Comparison of ENCODE assay signal across 8 cellular contexts in the genomic region with DNA sequence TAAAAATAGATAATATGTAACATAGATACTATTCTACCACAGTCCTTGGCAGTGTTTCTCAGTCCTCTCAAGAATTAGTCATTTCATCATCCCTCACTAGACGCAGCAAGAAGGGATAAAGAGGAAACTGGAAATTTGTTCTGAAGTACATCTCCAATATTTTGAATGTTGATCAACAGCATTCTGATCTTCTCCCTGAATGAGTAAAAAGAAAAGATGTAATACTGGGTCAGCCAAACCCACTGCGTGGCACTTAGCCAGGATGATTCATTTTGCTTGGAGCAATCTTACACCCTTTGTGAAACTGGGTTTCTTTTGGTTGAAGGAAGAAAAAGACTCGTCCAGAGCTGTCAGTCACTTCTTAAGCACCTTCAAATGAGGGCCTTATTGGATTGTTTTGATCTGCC. TPM values are rescaled to one million over a fixed set of nuclear protein-coding genes. Genes with fewer than 3 reads are reported as not detected.
DNase-seq lines count a peak whose midpoint lies in the region; ATAC-seq and TF ChIP-seq lines count a peak whose summit lies in the region.

No MANE protein-coding gene starts in this region.

- no peak for TF ChIP-seq POLR2A in NB4 (IDR thresholded peaks at IDR 0.05; ENCODE audit: extremely low read depth, insufficient read length)

- peaks cover 2 to 28% of the 10 kb centered on the region in 2 donors for H3K4me1 Mint-ChIP-seq in effector memory CD8-positive, alpha-beta T cell (ENCODE audit: low read depth in 2 of 2)

- in situ Hi-C loops in astrocyte of the spinal cord (cut with HindIII; ENCODE audit: low sequenced_read_pairs), result no loop called here

- ATAC-seq in GM19395 (IDR thresholded peaks at IDR 0.05; ENCODE audit: unreplicated experiment) (peak; percentile 58), left colon (peak; percentile 29)
- no peak for ATAC-seq in effector memory CD8-positive, alpha-beta T cell (replicated peaks)

- intact Hi-C loops in left colon (cut with DNase I, micrococcal nuclease), result no loop called here

- H3K27me3 ChIP-seq in AG04450 (ENCODE audit: control insufficient read depth, insufficient read depth, low read length), result no peaks in the 10 kb centered on the region

- H3K4me3 ChIP-seq in AG04450 (ENCODE audit: low read depth, low read length), result no peak overlapping the region
- H3K4me3 ChIP-seq in NB4 (ENCODE audit: low read depth, low read length), result no peak overlapping the region
- H3K4me3 ChIP-seq in astrocyte of the spinal cord (ENCODE audit: low read depth, low read length), result no peak overlapping the region

- H3K36me3 Mint-ChIP-seq in effector memory CD8-positive, alpha-beta T cell (ENCODE audit: insufficient read depth), result peaks cover 5% of the 10 kb centered on the region

- H3K27me3 Mint-ChIP-seq in effector memory CD8-positive, alpha-beta T cell, result no peaks in the 10 kb centered on the region

- peak overlapping the region in 1 of 2 donors; percentile 81 for H3K27ac Mint-ChIP-seq in effector memory CD8-positive, alpha-beta T cell

- peak overlapping the region; percentile 73 for H3K27ac ChIP-seq in AG04450 (ENCODE audit: low read depth, low read length)

- no peak overlapping the region for H3K4me3 Mint-ChIP-seq in effector memory CD8-positive, alpha-beta T cell

- CTCF ChIA-PET in AG04450 (lab: Charles Lee), result interaction anchor here (2.5 kb wide), 1 partner anchor 87 kb away, joined by 8 read pairs; no protein-coding TSS in a partner anchor

- H3K9me3 ChIP-seq in AG04450 (ENCODE audit: control insufficient read depth, insufficient read depth, low read length), result no peaks in the 10 kb centered on the region

- TF ChIP-seq CTCF in AG04450 (IDR thresholded peaks at IDR 0.05; ENCODE audit: low read depth, low read length) (no peak), NB4 (IDR thresholded peaks at IDR 0.05; ENCODE audit: low read depth, low read length) (no peak), astrocyte of the spinal cord (IDR thresholded peaks at IDR 0.05; ENCODE audit: low read depth, low read length) (no peak)

- POLR2A ChIA-PET in AG04450 (lab: Yijun Ruan, JAX), result interaction anchor here (0.6 kb wide), 1 partner anchor 39 kb away, joined by 4 read pairs; no protein-coding TSS in a partner anchor

- DNase-seq in AG04450 (ENCODE audit: low read depth, low spot score) (peak; percentile 81), NB4 (ENCODE audit: low read depth) (peak; percentile 38), astrocyte of the spinal cord (ENCODE audit: low read depth, low spot score) (peak; percentile 95), left colon (peak; percentile 28 to 30), T-helper 9 cell (no peak)
- DNase-seq in stimulated activated CD8-positive, alpha-beta memory T cell treated with anti-CD3 and anti-CD28 coated beads, Interleukin-7, amount 100 ng/mL, for 48 hours (ENCODE audit: extremely low read depth in 1 of 2, low read depth in 1 of 2), result peak; percentile 35 to 71
- no peak for DNase-seq in effector memory CD8-positive, alpha-beta T cell

- H3K9me3 Mint-ChIP-seq in effector memory CD8-positive, alpha-beta T cell, result no peaks in the 10 kb centered on the region

RNA-seq across cellular contexts. Expression of gene TAF1B, which starts 54.1 kb away (rescaled TPM):
- 17.2 and 25.8 TPM in 2 replicates for polyA plus RNA-seq in AG04450 (2011; rRNA removed)
- 23.7 and 27.7 TPM in 2 replicates for polyA minus RNA-seq in AG04450 (2011; rRNA and poly(A)+ RNA removed)
- total RNA-seq in left colon, result 10 to 100 TPM in 1 of 2 donors, 1 to 10 TPM in 1; 9.0 to 11.9 TPM

RNA-seq across cellular contexts. Expression of gene GRHL1, which starts 54.2 kb away (rescaled TPM):
- 0.55 and 0.64 TPM in 2 replicates for polyA plus RNA-seq in AG04450 (2011; rRNA removed)
- polyA minus RNA-seq in AG04450 (2011; rRNA and poly(A)+ RNA removed), result 1.9 and 2.2 TPM in 2 replicates
- total RNA-seq in left colon, result 1 to 10 TPM; 2.3 TPM

Comparison
In these comparisons a context has a peak if more than half of its experiments do, and no peak if none do; other contexts are left out.
1. DNase-seq: peak in AG04450 (single experiment), NB4 (single experiment), astrocyte of the spinal cord (single experiment), left colon (2 of 2) and stimulated activated CD8-positive, alpha-beta memory T cell treated with anti-CD3 and anti-CD28 coated beads, Interleukin-7, amount 100 ng/mL, for 48 hours (2 of 2); none in T-helper 9 cell (single experiment) and effector memory CD8-positive, alpha-beta T cell (0 of 3).